Comparison of ENCODE assay signal across 10 cellular contexts in the genomic region with DNA sequence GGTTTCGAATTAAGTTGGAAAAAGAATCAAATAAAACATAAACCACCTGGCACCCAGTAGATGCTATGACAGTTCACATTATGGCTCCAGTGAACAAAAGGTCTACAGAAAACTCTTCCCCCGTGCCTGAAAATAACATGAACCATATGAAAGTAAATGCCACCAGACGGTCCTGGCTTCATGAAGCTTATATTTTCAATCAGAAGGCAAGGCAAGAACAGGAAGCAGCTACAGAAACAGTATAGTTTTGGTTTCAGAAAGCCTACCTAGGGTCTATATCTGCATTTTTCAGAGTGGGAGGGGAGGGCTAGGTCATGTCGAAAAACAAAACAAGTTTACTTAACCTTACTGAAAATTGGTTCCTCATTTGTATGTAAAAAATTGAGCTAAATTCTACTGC. TPM values are rescaled to one million over a fixed set of nuclear protein-coding genes. Genes with fewer than 3 reads are reported as not detected.
DNase-seq lines count a peak whose midpoint lies in the region; ATAC-seq and TF ChIP-seq lines count a peak whose summit lies in the region.
"Had no signal": no experiment of that assay in that cellular context is flagged by ENCODE, and none has a peak within 500 bp of the region (broad histone marks: within the 10 kb centered on the region; RNA-seq: fewer than 3 reads in every experiment).

No MANE protein-coding gene starts in this region.

- peak overlapping the region in 6 of 7 donors; percentile 6 to 93 (median 84) for H3K4me3 Mint-ChIP-seq in CD8-positive, alpha-beta memory T cell
- peak overlapping the region; percentile 72 for H3K4me3 Mint-ChIP-seq in T-helper 17 cell
- H3K4me3 Mint-ChIP-seq: mesothelial cell of epicardium had no signal

- TF ChIP-seq CTCF in PC-3 (conservative IDR thresholded peaks at IDR 0.05; ENCODE audit: low read depth, low read length), result no peak
- no peak for TF ChIP-seq CTCF in gastroesophageal sphincter (IDR thresholded peaks at IDR 0.05)

- no peak overlapping the region for H3K9ac ChIP-seq in PC-3 (ENCODE audit: low read length)

- H3F3A ChIP-seq in PC-3 (ENCODE audit: low read length, unreplicated experiment), result no peaks in the 10 kb centered on the region

- H2AFZ ChIP-seq in PC-3 (ENCODE audit: low read length), result no peak overlapping the region

- CTCF ChIA-PET in CD8-positive, alpha-beta memory T cell (lab: Charles Lee), result no interaction called here
- CTCF ChIA-PET in PC-3 (lab: Charles Lee), result no interaction called here

- peaks cover 4 to 6% (median 5%) of the 10 kb centered on the region in 3 donors for H3K36me3 Mint-ChIP-seq in CD8-positive, alpha-beta memory T cell
- peaks cover 2% of the 10 kb centered on the region for H3K36me3 Mint-ChIP-seq in T-helper 17 cell (ENCODE audit: low read depth)
- H3K36me3 Mint-ChIP-seq: mesothelial cell of epicardium had no signal

- H3K36me3 ChIP-seq in CD8-positive, alpha-beta memory T cell (ENCODE audit: insufficient read depth, low read length), result no peaks in the 10 kb centered on the region
- H3K36me3 ChIP-seq in PC-3 (ENCODE audit: low read depth, low read length) (no peaks in the 10 kb centered on the region), gastroesophageal sphincter (no peaks in the 10 kb centered on the region), H7 (replicated peaks; ENCODE audit: control insufficient read depth, insufficient read depth, low read length) (no peaks in the 10 kb centered on the region)

- 67 to 83% methylated on average over 4 of the region's 4 CpGs for WGBS in gastroesophageal sphincter (ENCODE audit: low coverage in 1 of 2), 2 donors

- no peak for DNase-seq in CD8-positive, alpha-beta memory T cell
- DNase-seq in GM19240 (ENCODE audit: insufficient read length, low spot score) (peak; percentile 29), T-helper 17 cell (no peak), PC-3 (no peak), NCI-H1092 treated with DMSO at 0.1 percent for 48 hours (lab: John Stamatoyannopoulos, UW) (no peak), H7 (no peak)
- DNase-seq: DND-41 had no signal

- H3K27me3 ChIP-seq in CD8-positive, alpha-beta memory T cell (ENCODE audit: insufficient read depth, low read length, poor library complexity, severe bottlenecking), result no peaks in the 10 kb centered on the region
- H3K27me3 ChIP-seq in PC-3 (ENCODE audit: low read length), result no peaks in the 10 kb centered on the region
- H3K27me3 ChIP-seq in gastroesophageal sphincter, result no peaks in the 10 kb centered on the region
- H3K27me3 ChIP-seq in H7 (ENCODE audit: control insufficient read depth, insufficient read depth, low read length), result no peaks in the 10 kb centered on the region

- no peaks in the 10 kb centered on the region for H4K20me1 ChIP-seq in PC-3 (ENCODE audit: low read length)

- ATAC-seq in HG03039 (IDR thresholded peaks at IDR 0.05; ENCODE audit: unreplicated experiment) (peak; percentile 68), T-helper 17 cell (peak; percentile 47), PC-3 (no peak), gastroesophageal sphincter (no peak)

- H3K4me2 ChIP-seq in PC-3 (ENCODE audit: low read length), result no peak overlapping the region

- H3K27ac ChIP-seq in CD8-positive, alpha-beta memory T cell (ENCODE audit: low read depth, low read length), result no peak overlapping the region
- H3K27ac ChIP-seq in PC-3 (ENCODE audit: low read length) (no peak overlapping the region), gastroesophageal sphincter (no peak overlapping the region)

- peaks cover 47% of the 10 kb centered on the region for H3K79me2 ChIP-seq in PC-3 (ENCODE audit: low read length)

- no peaks in the 10 kb centered on the region for H3K27me3 Mint-ChIP-seq in CD8-positive, alpha-beta memory T cell
- H3K27me3 Mint-ChIP-seq in T-helper 17 cell, result no peaks in the 10 kb centered on the region

- TF ChIP-seq POLR2A in gastroesophageal sphincter (IDR thresholded peaks at IDR 0.05), result no peak

- H3K9me3 Mint-ChIP-seq in CD8-positive, alpha-beta memory T cell, result no peaks in the 10 kb centered on the region
- H3K9me3 Mint-ChIP-seq: mesothelial cell of epicardium had no signal

- H3K27ac Mint-ChIP-seq in CD8-positive, alpha-beta memory T cell, result peak overlapping the region in 5 of 8 donors; percentile 37 to 79 (median 68)
- H3K27ac Mint-ChIP-seq in T-helper 17 cell, result peak overlapping the region; percentile 46
- H3K27ac Mint-ChIP-seq: mesothelial cell of epicardium had no signal

- no peak overlapping the region for H3K4me3 ChIP-seq in CD8-positive, alpha-beta memory T cell (ENCODE audit: low read length)
- no peak overlapping the region for H3K4me3 ChIP-seq in PC-3 (ENCODE audit: low read length)
- H3K4me3 ChIP-seq in gastroesophageal sphincter, result no peak overlapping the region
- H3K4me3 ChIP-seq in H7 (ENCODE audit: insufficient read depth, low read depth, low read length), result no peak overlapping the region

- POLR2A ChIA-PET in CD8-positive, alpha-beta memory T cell (lab: Charles Lee), result interaction anchor here (1.0 to 2.6 kb wide), 3 partner anchors 9 to 95 kb away, joined by 3 to 16 read pairs (median 11); partner anchors contain the start of genes PCF11 and RAB30
- POLR2A ChIA-PET in PC-3 (lab: Charles Lee; ENCODE audit: unreplicated experiment), result interaction anchor here (0.6 kb wide), 1 partner anchor 11 kb away, joined by 4 read pairs; no protein-coding TSS in a partner anchor

- H3K9me2 ChIP-seq in PC-3 (replicated peaks; ENCODE audit: low read length), result no peaks in the 10 kb centered on the region

- intact Hi-C loops in PC-3 (cut with micrococcal nuclease), result no loop called here

- no peaks in the 10 kb centered on the region for H3K9me3 ChIP-seq in CD8-positive, alpha-beta memory T cell (ENCODE audit: low read length)
- H3K9me3 ChIP-seq in T-helper 17 cell (ENCODE audit: control insufficient read depth, low read length, poor library complexity, severe bottlenecking) (no peaks in the 10 kb centered on the region), PC-3 (ENCODE audit: low read length) (no peaks in the 10 kb centered on the region), gastroesophageal sphincter (no peaks in the 10 kb centered on the region)

- TF ChIP-seq EP300 in gastroesophageal sphincter (IDR thresholded peaks at IDR 0.05), result no peak

- H3K4me1 ChIP-seq in CD8-positive, alpha-beta memory T cell (ENCODE audit: insufficient read depth, low read length), result peaks cover 16% of the 10 kb centered on the region
- peaks cover 11% of the 10 kb centered on the region for H3K4me1 ChIP-seq in PC-3 (ENCODE audit: insufficient read depth, low read length)
- H3K4me1 ChIP-seq in gastroesophageal sphincter, result peaks cover 0 to 12% (median 0%) of the 10 kb centered on the region in 3 donors

- H3K4me1 Mint-ChIP-seq in CD8-positive, alpha-beta memory T cell, result peaks cover 22 to 45% (median 39%) of the 10 kb centered on the region in 3 donors
- H3K4me1 Mint-ChIP-seq in T-helper 17 cell, result peaks cover 14% of the 10 kb centered on the region

- no TSS peak for BruUV-seq in PC-3 (replicated peaks; lab: Mats Ljungman, UMichigan)

RNA-seq across cellular contexts. Expression of gene RAB30, which starts 9.8 kb away (rescaled TPM):
- total RNA-seq in CD8-positive, alpha-beta memory T cell, result 10 to 100 TPM; 15.7 to 17.1 TPM
- polyA plus RNA-seq in CD8-positive, alpha-beta memory T cell, result 5.1 TPM
- 10 to 100 TPM; 33.9 to 47.7 TPM for total RNA-seq in T-helper 17 cell
- 6.6 and 8.2 TPM in 2 replicates for total RNA-seq in PC-3 (2014; rRNA removed)
- 10 to 100 TPM; 18.7 to 36.6 (median 27.5) TPM for total RNA-seq in gastroesophageal sphincter
- total RNA-seq in H7 (2014; rRNA removed; shearing (Covaris generic)), result 4.5 and 6.2 TPM in 2 replicates

Comparison
In these comparisons a context has a peak if more than half of its experiments do, and no peak if none do; other contexts are left out.
1. ATAC-seq: peak in HG03039 (single experiment) and T-helper 17 cell (single experiment); none in PC-3 (single experiment) and gastroesophageal sphincter (single experiment).